In the genomic region with DNA sequence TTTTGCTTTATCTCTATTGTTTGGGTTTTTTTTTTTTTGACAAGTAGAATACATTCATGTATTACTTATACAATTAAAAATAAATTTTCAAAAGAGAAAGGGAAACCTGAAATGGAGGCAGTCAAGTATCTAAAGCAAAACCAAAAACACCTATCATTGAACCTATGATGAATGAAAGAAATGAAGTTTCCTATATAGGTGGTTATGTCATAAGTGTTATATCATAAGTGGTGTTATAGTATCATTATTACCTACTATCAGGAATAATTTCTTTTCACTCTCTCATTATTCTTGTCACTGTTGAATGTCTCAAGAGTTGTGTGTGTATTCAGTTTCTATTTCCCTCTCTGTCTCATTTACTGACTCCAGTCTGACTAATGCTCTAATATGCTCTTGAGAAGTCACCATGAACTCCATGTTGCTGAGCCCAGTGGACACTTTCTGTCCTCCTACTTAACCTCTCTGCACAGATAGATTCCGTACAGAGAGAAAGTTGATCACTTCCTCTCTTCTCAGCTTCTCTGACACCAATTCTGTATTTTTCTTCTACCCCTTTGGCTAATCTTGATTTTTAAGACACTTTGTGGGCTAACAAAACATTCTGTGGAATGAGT, we compare ENCODE assay signal across 15 cellular contexts.
A peak's percentile ranks its signal among the peaks of the same experiment; 100 is the strongest.
DNase-seq lines count a peak whose midpoint lies in the region; ATAC-seq and TF ChIP-seq lines count a peak whose summit lies in the region.
"Had no signal": no experiment of that assay in that cellular context is flagged by ENCODE, and none has a peak within 500 bp of the region (broad histone marks: within the 10 kb centered on the region; RNA-seq: fewer than 3 reads in every experiment).

No MANE protein-coding gene starts in this region.

- TF ChIP-seq POLR2A in NB4 (IDR thresholded peaks at IDR 0.05; ENCODE audit: extremely low read depth, insufficient read length), result no peak

- TF ChIP-seq CTCF in AG10803 (conservative IDR thresholded peaks at IDR 0.05; ENCODE audit: low read length) (no peak), NB4 (IDR thresholded peaks at IDR 0.05; ENCODE audit: low read depth, low read length) (no peak)

- DNase-seq in AG10803 (ENCODE audit: low read depth), result peak; percentile 19
- DNase-seq in NB4 (ENCODE audit: low read depth), result peak; percentile 25
- peak; percentile 18 for DNase-seq in fibroblast of gingiva (ENCODE audit: low read depth)
- DNase-seq in NAMALWA (ENCODE audit: low spot score), result no peak
- no peak for DNase-seq in COLO668 (lab: John Stamatoyannopoulos, UW; ENCODE audit: unreplicated experiment)
- DNase-seq: DND-41; immature natural killer cell; KG1; naive thymus-derived CD4-positive, alpha-beta T cell; small intestine had no signal

- ATAC-seq in GM21717 (IDR thresholded peaks at IDR 0.05; ENCODE audit: unreplicated experiment), result peak; percentile 78
- ATAC-seq in HG03460 (IDR thresholded peaks at IDR 0.05; ENCODE audit: unreplicated experiment), result no peak
- no peak for ATAC-seq in HG03469 (IDR thresholded peaks at IDR 0.05; ENCODE audit: unreplicated experiment)
- ATAC-seq: activated CD4-positive, CD25-positive, alpha-beta regulatory T cell treated with anti-CD3 and anti-CD28 coated beads, Interleukin-2, amount 50 U/mL, for 24 hours; naive thymus-derived CD4-positive, alpha-beta T cell had no signal

- H3K4me3 ChIP-seq in AG10803 (ENCODE audit: low read length) (no peak overlapping the region), NB4 (ENCODE audit: low read depth, low read length) (no peak overlapping the region)
- H3K4me3 ChIP-seq: cardiac muscle cell had no signal

Comparison
In these comparisons a context has a peak if more than half of its experiments do, and no peak if none do; other contexts are left out.
1. DNase-seq: peak in AG10803 (single experiment), NB4 (single experiment) and fibroblast of gingiva (single experiment); none in NAMALWA (single experiment) and COLO668 (single experiment).